ENCODE assay signal across 8 cellular contexts in the genomic region with DNA sequence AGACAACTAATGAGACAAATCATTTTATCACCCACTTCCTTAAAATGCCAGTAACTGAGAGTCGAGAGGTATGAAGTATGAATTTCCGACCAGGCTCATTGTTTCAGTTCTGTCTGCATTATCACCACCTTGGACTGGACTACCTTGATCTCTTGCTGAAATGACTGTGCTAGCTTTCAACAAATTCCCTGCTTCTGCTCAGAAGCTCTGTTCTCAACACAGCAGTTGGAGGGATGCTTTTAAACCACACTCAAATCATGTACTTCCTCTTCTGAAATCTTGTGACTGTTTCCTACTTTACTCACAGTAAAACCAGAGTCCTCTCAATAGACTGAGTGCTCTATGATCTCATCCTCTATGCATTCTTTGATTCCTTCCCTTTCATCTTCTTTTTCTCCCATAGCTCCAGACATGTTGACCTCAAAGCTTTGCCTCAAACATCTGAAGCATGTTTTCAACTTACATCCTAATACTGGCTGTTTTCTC.
DNase-seq lines count a peak whose midpoint lies in the region; ATAC-seq, FAIRE-seq and TF ChIP-seq lines count a peak whose summit lies in the region.
"Had no signal": no experiment of that assay in that cellular context is flagged by ENCODE, and none has a peak within 500 bp of the region (broad histone marks: within the 10 kb centered on the region; RNA-seq: fewer than 3 reads in every experiment).

No MANE protein-coding gene starts in this region.

- H3K36me3 ChIP-seq in bronchial epithelial cell (ENCODE audit: control insufficient read depth, insufficient read depth, low read length) (no peaks in the 10 kb centered on the region), smooth muscle cell (ENCODE audit: low read depth) (no peaks in the 10 kb centered on the region), prostate gland (no peaks in the 10 kb centered on the region)

- H3K4me1 ChIP-seq in smooth muscle cell (ENCODE audit: low read depth) (peaks cover 19% of the 10 kb centered on the region), prostate gland (replicated peaks) (no peaks in the 10 kb centered on the region)

- peak overlapping the region; percentile 5 for H3K9ac ChIP-seq in smooth muscle cell (ENCODE audit: low read depth)
- H3K9ac ChIP-seq: KMS-11 had no signal

- 10% methylated on average over 2 of the region's 2 CpGs for WGBS in smooth muscle cell (ENCODE audit: low lambda C conversion rate)
- 48% methylated on average over 2 of the region's 2 CpGs for WGBS in prostate gland

- H4K20me1 ChIP-seq in smooth muscle cell (ENCODE audit: low read depth): no peaks in the 10 kb centered on the region

- H3K27ac ChIP-seq in smooth muscle cell (ENCODE audit: low read depth) (peak overlapping the region; percentile 90), prostate gland (no peak overlapping the region), dorsolateral prefrontal cortex (no peak overlapping the region)
- H3K27ac ChIP-seq: KMS-11 had no signal

- H3K9me3 ChIP-seq in smooth muscle cell (replicated peaks; ENCODE audit: low read depth) (no peaks in the 10 kb centered on the region), prostate gland (no peaks in the 10 kb centered on the region)

- no peak for FAIRE-seq in bronchial epithelial cell (lab: Jason Lieb, UNC)

- ATAC-seq in GM19452 (IDR thresholded peaks at IDR 0.05; ENCODE audit: unreplicated experiment) (peak; percentile 56), HG03135 (IDR thresholded peaks at IDR 0.05; ENCODE audit: unreplicated experiment) (peak; percentile 95)

- H3K79me2 ChIP-seq in smooth muscle cell (ENCODE audit: low read depth): no peaks in the 10 kb centered on the region

- peaks cover 10% of the 10 kb centered on the region for H3F3A ChIP-seq in smooth muscle cell (ENCODE audit: low read depth)

- peak overlapping the region; percentile 62 for H3K4me2 ChIP-seq in smooth muscle cell
- H3K4me2 ChIP-seq: KMS-11 had no signal

- TF ChIP-seq POLR2A in prostate gland (IDR thresholded peaks at IDR 0.05): no peak

- no peak overlapping the region for H2AFZ ChIP-seq in smooth muscle cell (ENCODE audit: low read depth)

- TF ChIP-seq CTCF in bronchial epithelial cell (IDR thresholded peaks at IDR 0.05; ENCODE audit: insufficient read depth, low read length, severe bottlenecking) (no peak), smooth muscle cell (IDR thresholded peaks at IDR 0.05; ENCODE audit: borderline replicate concordance, insufficient read depth, poor library complexity, severe bottlenecking) (no peak), prostate gland (IDR thresholded peaks at IDR 0.05) (no peak), dorsolateral prefrontal cortex (IDR thresholded peaks at IDR 0.05 in 54 of 56, conservative IDR thresholded peaks at IDR 0.05 in 2 of 56; ENCODE audit: low read depth in 1 of 56, partially characterized antibody in 56 of 56) (no peak)

- H3K27me3 ChIP-seq in bronchial epithelial cell (ENCODE audit: control insufficient read depth, insufficient read depth, low read length) (no peaks in the 10 kb centered on the region), smooth muscle cell (ENCODE audit: low read depth) (no peaks in the 10 kb centered on the region), prostate gland (replicated peaks; ENCODE audit: insufficient read depth) (no peaks in the 10 kb centered on the region), dorsolateral prefrontal cortex (no peaks in the 10 kb centered on the region)

- peak; percentile 13 for DNase-seq in bronchial epithelial cell (ENCODE audit: low read depth)
- no peak for DNase-seq in smooth muscle cell (lab: John Stamatoyannopoulos, UW; ENCODE audit: unreplicated experiment)
- no peak for DNase-seq in prostate gland (ENCODE audit: low spot score)
- DNase-seq in NCI-H2029 (lab: John Stamatoyannopoulos, UW): no peak
- DNase-seq in dorsolateral prefrontal cortex: no peak

- no peak overlapping the region for H3K4me3 ChIP-seq in bronchial epithelial cell (ENCODE audit: low read depth, low read length)
- H3K4me3 ChIP-seq in smooth muscle cell: no peak overlapping the region
- no peak overlapping the region for H3K4me3 ChIP-seq in prostate gland
- no peak overlapping the region for H3K4me3 ChIP-seq in dorsolateral prefrontal cortex

- intact Hi-C loops in prostate gland (cut with DNase I): no loop called here
- intact Hi-C loops in dorsolateral prefrontal cortex (cut with DNase I): no loop called here
